In the genomic region with DNA sequence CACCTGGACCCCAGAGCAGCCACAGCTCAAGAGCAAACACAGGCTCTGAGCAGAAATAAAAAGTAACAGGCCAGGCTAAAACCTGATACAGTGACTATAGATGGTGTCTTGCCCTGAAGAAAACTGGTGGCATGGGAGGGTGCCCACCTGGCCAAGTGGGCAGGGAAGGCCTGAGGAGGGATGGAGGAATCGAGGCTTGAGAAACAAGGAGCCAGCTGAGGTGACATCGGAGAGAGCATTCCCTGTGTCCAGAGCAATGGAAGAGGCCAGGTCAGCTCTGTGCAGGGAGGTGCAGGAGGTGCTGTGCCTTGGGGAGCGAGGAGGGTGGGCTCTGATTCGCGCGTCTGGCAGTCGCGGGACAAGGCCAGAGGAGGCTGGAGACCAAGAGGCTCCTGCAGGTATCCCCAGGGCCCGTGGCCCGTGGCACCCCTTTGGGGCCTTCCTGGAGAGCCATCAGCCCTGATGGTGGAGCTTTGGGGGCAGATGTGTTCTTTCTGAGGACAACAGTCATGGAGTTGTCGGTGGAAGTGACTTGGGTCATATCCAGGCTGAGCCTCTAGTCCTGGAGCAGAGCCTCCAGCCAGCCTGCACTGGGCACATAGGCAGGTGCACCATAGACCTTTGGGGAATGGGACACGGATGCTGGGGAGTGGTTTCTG, we compare ENCODE assay signal across 25 cellular contexts. TPM values are rescaled to one million over a fixed set of nuclear protein-coding genes. Genes with fewer than 3 reads are reported as not detected.
DNase-seq lines count a peak whose midpoint lies in the region; ATAC-seq and TF ChIP-seq lines count a peak whose summit lies in the region.
"Had no signal": no experiment of that assay in that cellular context is flagged by ENCODE, and none has a peak within 500 bp of the region (broad histone marks: within the 10 kb centered on the region; RNA-seq: fewer than 3 reads in every experiment).

No MANE protein-coding gene starts in this region.

- H3K9me3 ChIP-seq in lower lobe of right lung (no peaks in the 10 kb centered on the region), sigmoid colon (no peaks in the 10 kb centered on the region)
- H3K9me3 ChIP-seq: gastroesophageal sphincter, stomach, uterus had no signal

- peaks cover 20% of the 10 kb centered on the region for H3K4me1 ChIP-seq in lower lobe of right lung
- peaks cover 0 to 12% (median 7%) of the 10 kb centered on the region in 4 donors for H3K4me1 ChIP-seq in sigmoid colon
- H3K4me1 ChIP-seq: uterus had no signal

- no peak for ATAC-seq in Right ventricle myocardium inferior
- ATAC-seq in lower lobe of right lung: no peak
- ATAC-seq in HG03442 (IDR thresholded peaks at IDR 0.05; ENCODE audit: unreplicated experiment): no peak
- ATAC-seq: gastroesophageal sphincter, HCT116, left lobe of liver had no signal

- H3K27me3 ChIP-seq in lower lobe of right lung (ENCODE audit: low read depth) (no peaks in the 10 kb centered on the region), sigmoid colon (peaks cover 0 to 24% (median 2%) of the 10 kb centered on the region in 3 donors)
- H3K27me3 ChIP-seq: gastroesophageal sphincter, uterus had no signal

- no peaks in the 10 kb centered on the region for H3K9me3 Mint-ChIP-seq in brain
- H3K9me3 Mint-ChIP-seq: activated CD4-positive, alpha-beta T cell treated with anti-CD3 and anti-CD28 coated beads, Interleukin-2, amount 10 ng/mL, durations not matched to agents 7 days and 5 days; immature natural killer cell had no signal

- intact Hi-C loops in Right ventricle myocardium inferior (cut with DNase I) (no loop called here), cardiac septum (cut with DNase I) (no loop called here), lower lobe of right lung (cut with DNase I) (no loop called here), sigmoid colon (cut with DNase I) (no loop called here)

- TF ChIP-seq EP300 in sigmoid colon (IDR thresholded peaks at IDR 0.05): no peak

- peaks cover 42% of the 10 kb centered on the region for H3K4me1 Mint-ChIP-seq in brain
- H3K4me1 Mint-ChIP-seq: activated CD4-positive, alpha-beta T cell treated with anti-CD3 and anti-CD28 coated beads, Interleukin-2, amount 10 ng/mL, durations not matched to agents 7 days and 5 days; CD4-positive, CD25-positive, alpha-beta regulatory T cell; immature natural killer cell had no signal

- H3K36me3 Mint-ChIP-seq in brain: no peaks in the 10 kb centered on the region
- H3K36me3 Mint-ChIP-seq: immature natural killer cell had no signal

- DNase-seq in Right ventricle myocardium inferior (ENCODE audit: missing footprints) (peak; percentile 59), cardiac septum (ENCODE audit: low spot score) (no peak), lower lobe of right lung (peak; percentile 21), sigmoid colon (peak; percentile 43), AG20443 (ENCODE audit: low spot score) (no peak), HCEC 1CT (no peak)
- DNase-seq: activated CD4-positive, alpha-beta T cell treated with anti-CD3 and anti-CD28 coated beads, Interleukin-2, amount 10 ng/mL, durations not matched to agents 7 days and 5 days; activated gamma-delta T cell treated with Interleukin-2 at 50 U/mL for 16 hours; activated T-cell treated with anti-CD3 and anti-CD28 coated beads, Interleukin-2, amount 50 U/mL, for 1 hour; Calu3; CD4-positive, CD25-positive, alpha-beta regulatory T cell; DMS79 treated with DMSO at 0.1 percent for 48 hours; GDM1; immature natural killer cell; NCI-H2081 treated with DMSO at 0.1 percent for 48 hours; PC-9; stimulated activated CD4-positive, alpha-beta T cell treated with anti-CD3 and anti-CD28 coated beads, Interleukin-12 subunit alpha, Interleukin-12 subunit beta, amount 100 ng/mL, for 4 hours; stimulated activated CD4-positive, alpha-beta T cell treated with anti-CD3 and anti-CD28 coated beads, Interleukin-2, amount 100 ng/mL, for 48 hours; stomach; uterus had no signal

- H3K27ac Mint-ChIP-seq in brain: peak overlapping the region in 3 of 5 experiments; percentile 63 to 86 (median 67)
- H3K27ac Mint-ChIP-seq: activated CD4-positive, alpha-beta T cell treated with anti-CD3 and anti-CD28 coated beads, Interleukin-2, amount 10 ng/mL, durations not matched to agents 7 days and 5 days; immature natural killer cell had no signal

- TF ChIP-seq POLR2A in sigmoid colon (IDR thresholded peaks at IDR 0.05): no peak

- no peak overlapping the region for H3K4me3 ChIP-seq in lower lobe of right lung
- H3K4me3 ChIP-seq in sigmoid colon: no peak overlapping the region
- H3K4me3 ChIP-seq: gastroesophageal sphincter, PC-9, stomach, uterus had no signal

- H3K36me3 ChIP-seq in lower lobe of right lung (peaks cover 6% of the 10 kb centered on the region), sigmoid colon (peaks cover 0 to 7% (median 0%) of the 10 kb centered on the region in 4 donors)
- H3K36me3 ChIP-seq: uterus had no signal

- H3K4me3 Mint-ChIP-seq in brain: no peak overlapping the region
- H3K4me3 Mint-ChIP-seq: activated CD4-positive, alpha-beta T cell treated with anti-CD3 and anti-CD28 coated beads, Interleukin-2, amount 10 ng/mL, durations not matched to agents 7 days and 5 days; CD4-positive, CD25-positive, alpha-beta regulatory T cell; immature natural killer cell had no signal

- 87 to 91% methylated on average over 12 of the region's 12 CpGs for WGBS in sigmoid colon, 2 donors

- H3K27ac ChIP-seq in lower lobe of right lung: no peak overlapping the region
- H3K27ac ChIP-seq in sigmoid colon: no peak overlapping the region
- H3K27ac ChIP-seq: gastroesophageal sphincter, PC-9, stomach, uterus had no signal

- H3K27me3 Mint-ChIP-seq in brain: no peaks in the 10 kb centered on the region
- H3K27me3 Mint-ChIP-seq: activated CD4-positive, alpha-beta T cell treated with anti-CD3 and anti-CD28 coated beads, Interleukin-2, amount 10 ng/mL, durations not matched to agents 7 days and 5 days; CD4-positive, CD25-positive, alpha-beta regulatory T cell had no signal

- TF ChIP-seq CTCF in brain (conservative IDR thresholded peaks at IDR 0.05): no peak
- no peak for TF ChIP-seq CTCF in lower lobe of right lung (IDR thresholded peaks at IDR 0.05)
- no peak for TF ChIP-seq CTCF in sigmoid colon (IDR thresholded peaks at IDR 0.05)

RNA-seq across cellular contexts. Expression of a gene that starts 56.1 kb away (rescaled TPM):
- total RNA-seq in Right ventricle myocardium inferior (29.6 TPM), cardiac septum (31.6 TPM), lower lobe of right lung (48.1 TPM), sigmoid colon (10 to 100 TPM in 2 of 4 donors, 1 to 10 TPM in 2; 7.5 to 29.6 (median 13.0) TPM)
- polyA plus RNA-seq in brain (ENCODE audit: insufficient read depth, low read depth, low replicate concordance) (22.2 TPM), sigmoid colon (10 to 100 TPM in 1 of 3 donors, 1 to 10 TPM in 1, under 1 TPM in 1; 0.60 to 15.3 (median 3.5) TPM)

Comparison
In these comparisons a context has a peak if more than half of its experiments do, and no peak if none do; other contexts are left out.
1. DNase-seq: peak in Right ventricle myocardium inferior (single experiment), lower lobe of right lung (single experiment) and sigmoid colon (single experiment); none in cardiac septum (single experiment), AG20443 (single experiment) and HCEC 1CT (single experiment).